In genomic region chr14:67644428-67644827, GRCh38 we compare ENCODE assay signal across 1 cellular context.
TF ChIP-seq lines count a peak whose summit lies in the region.

No MANE protein-coding gene starts in this region.

TF ChIP-seq in IMR-90, 13 proteins besides CTCF, POLR2A, EP300 and RAD21 (continued from another document):
- TF ChIP-seq ELK1 (IDR thresholded peaks at IDR 0.05; ENCODE audit: borderline replicate concordance, low read depth, low read length) (no peak), USF2 (IDR thresholded peaks at IDR 0.05; ENCODE audit: low read depth, low read length) (no peak), BHLHE40 (IDR thresholded peaks at IDR 0.05; ENCODE audit: low read depth, low read length) (no peak), MAZ (IDR thresholded peaks at IDR 0.05; ENCODE audit: borderline replicate concordance, low read depth, low read length) (no peak)
TF ChIP-seq in IMR-90: peak in this region for 0.
